Comparison of ENCODE assay signal across 8 cellular contexts in genomic region chr13:48533207-48533499, GRCh38. TPM values are rescaled to one million over a fixed set of nuclear protein-coding genes. Genes with fewer than 3 reads are reported as not detected.
DNase-seq lines count a peak whose midpoint lies in the region; ATAC-seq, FAIRE-seq and TF ChIP-seq lines count a peak whose summit lies in the region.
"Had no signal": no experiment of that assay in that cellular context is flagged by ENCODE, and none has a peak within 500 bp of the region (broad histone marks: within the 10 kb centered on the region; RNA-seq: fewer than 3 reads in every experiment).

No MANE protein-coding gene starts in this region.

- H3K4me1 ChIP-seq in kidney (ENCODE audit: control insufficient read depth in 1 of 2, insufficient read depth in 1 of 2, low read depth in 1 of 2, low read length in 2 of 2) (peaks cover 7 to 8% of the 10 kb centered on the region in 2 donors), suprapubic skin (peaks cover 17% of the 10 kb centered on the region)

- DNase-seq in astrocyte of the cerebellum (ENCODE audit: low read depth), result no peak
- DNase-seq in kidney, result no peak
- DNase-seq in suprapubic skin (ENCODE audit: low spot score in 2 of 2), result no peak
- no peak for DNase-seq in NCI-H1092 treated with DMSO at 0.1 percent for 48 hours (lab: John Stamatoyannopoulos, UW)
- DNase-seq in hippocampal formation (lab: John Stamatoyannopoulos, UW), result no peak

- H3K27ac ChIP-seq in KOPT-K1 (ENCODE audit: low read depth, low read length, poor library complexity, severe bottlenecking), result peak overlapping the region; percentile 100
- peak overlapping the region; percentile 99 for H3K27ac ChIP-seq in kidney (ENCODE audit: low read depth in 2 of 2, low read length in 2 of 2)
- peak overlapping the region; percentile 95 for H3K27ac ChIP-seq in suprapubic skin

- 4% methylated on average over 15 of the region's 16 CpGs for WGBS in suprapubic skin

- no peak for TF ChIP-seq EP300 in suprapubic skin (IDR thresholded peaks at IDR 0.05)

- no peak for ATAC-seq in GM21737 (IDR thresholded peaks at IDR 0.05; ENCODE audit: unreplicated experiment)

- peak overlapping the region; percentile 42 to 96 for H3K9ac ChIP-seq in kidney (ENCODE audit: low read length in 2 of 2)

- in situ Hi-C loops in astrocyte of the cerebellum (cut with HindIII; ENCODE audit: low sequenced_read_pairs), result no loop called here

- FAIRE-seq in kidney (lab: Jason Lieb, UNC), result no peak
- FAIRE-seq: RCC 7860 had no signal

- H3K36me3 ChIP-seq in KOPT-K1 (ENCODE audit: insufficient read depth, low read length), result no peaks in the 10 kb centered on the region
- H3K36me3 ChIP-seq in kidney (ENCODE audit: control insufficient read depth in 1 of 2, insufficient read depth in 2 of 2, low read length in 2 of 2), result no peaks in the 10 kb centered on the region
- no peaks in the 10 kb centered on the region for H3K36me3 ChIP-seq in suprapubic skin

- intact Hi-C loops in kidney (cut with DNase I), result no loop called here

- peaks cover 25% of the 10 kb centered on the region for H3K9me3 ChIP-seq in KOPT-K1 (ENCODE audit: insufficient read depth, low read length, poor library complexity, severe bottlenecking)
- no peaks in the 10 kb centered on the region for H3K9me3 ChIP-seq in kidney (ENCODE audit: control insufficient read depth in 1 of 2, low read length in 2 of 2)
- no peaks in the 10 kb centered on the region for H3K9me3 ChIP-seq in suprapubic skin

- TF ChIP-seq POLR2A in suprapubic skin (IDR thresholded peaks at IDR 0.05), result no peak

- TF ChIP-seq CTCF in astrocyte of the cerebellum (IDR thresholded peaks at IDR 0.05; ENCODE audit: low read depth, low read length, missing control alignments) (no peak), kidney (IDR thresholded peaks at IDR 0.05; ENCODE audit: borderline replicate concordance, extremely low read depth, insufficient read depth) (no peak), suprapubic skin (IDR thresholded peaks at IDR 0.05) (no peak)

- H3K4me3 ChIP-seq in astrocyte of the cerebellum (ENCODE audit: low read depth, low read length), result peak overlapping the region; percentile 74
- H3K4me3 ChIP-seq in kidney (ENCODE audit: low read length in 2 of 2), result peak overlapping the region; percentile 76 to 92
- peak overlapping the region; percentile 85 for H3K4me3 ChIP-seq in suprapubic skin

- no peaks in the 10 kb centered on the region for H3K27me3 ChIP-seq in suprapubic skin

RNA-seq across cellular contexts. Expression of gene RCBTB2, which starts 0.3 kb away (rescaled TPM):
- total RNA-seq in kidney, result 19.6 TPM
- 17.0 TPM for polyA plus RNA-seq in kidney (ENCODE audit: insufficient read depth, low read depth, low replicate concordance)
- 1 to 10 TPM; 2.9 to 5.8 (median 4.4) TPM for total RNA-seq in suprapubic skin
